ENCODE assay signal across 11 cellular contexts in genomic region chr11:115215694-115216615, GRCh38.
DNase-seq lines count a peak whose midpoint lies in the region; ATAC-seq and TF ChIP-seq lines count a peak whose summit lies in the region.
"Had no signal": no experiment of that assay in that cellular context is flagged by ENCODE, and none has a peak within 500 bp of the region (broad histone marks: within the 10 kb centered on the region; RNA-seq: fewer than 3 reads in every experiment).

No MANE protein-coding gene starts in this region.

- H3K4me1 Mint-ChIP-seq in activated CD8-positive, alpha-beta T cell treated with anti-CD3 and anti-CD28 coated beads for 36 hours (ENCODE audit: low read depth), result peaks cover 3% of the 10 kb centered on the region
- peaks cover 8% of the 10 kb centered on the region for H3K4me1 Mint-ChIP-seq in activated CD8-positive, alpha-beta T cell treated with anti-CD3 and anti-CD28 coated beads, Interleukin-2, amount 10 ng/mL, durations not matched to agents 7 days and 5 days (ENCODE audit: low read depth)
- H3K4me1 Mint-ChIP-seq: CD14-positive monocyte had no signal

- no peak overlapping the region for H3K4me3 Mint-ChIP-seq in activated CD8-positive, alpha-beta T cell treated with anti-CD3 and anti-CD28 coated beads for 36 hours
- no peak overlapping the region for H3K4me3 Mint-ChIP-seq in activated CD8-positive, alpha-beta T cell treated with anti-CD3 and anti-CD28 coated beads, Interleukin-2, amount 10 ng/mL, durations not matched to agents 7 days and 5 days
- H3K4me3 Mint-ChIP-seq: CD14-positive monocyte had no signal

- H3F3A ChIP-seq in PC-3 (ENCODE audit: low read length, unreplicated experiment), result no peaks in the 10 kb centered on the region

- CTCF ChIA-PET in activated CD8-positive, alpha-beta T cell treated with anti-CD3 and anti-CD28 coated beads for 36 hours (lab: Charles Lee), result interaction anchor here (1.0 to 1.4 kb wide), 3 partner anchors 8 to 15 kb away, joined by 3 to 4 read pairs (median 3); no protein-coding TSS in a partner anchor
- CTCF ChIA-PET in activated CD8-positive, alpha-beta T cell treated with anti-CD3 and anti-CD28 coated beads, Interleukin-2, amount 10 ng/mL, durations not matched to agents 7 days and 5 days (lab: Charles Lee), result interaction anchor here (0.7 to 1.1 kb wide), 2 partner anchors 8 to 9 kb away, joined by 3 to 4 read pairs; no protein-coding TSS in a partner anchor
- CTCF ChIA-PET in PC-3 (lab: Charles Lee), result no interaction called here

- intact Hi-C loops in activated CD8-positive, alpha-beta T cell treated with anti-CD3 and anti-CD28 coated beads for 36 hours (cut with micrococcal nuclease), result no loop called here
- intact Hi-C loops in PC-3 (cut with micrococcal nuclease) (no loop called here), cardiac septum (cut with DNase I) (no loop called here)

- H4K20me1 ChIP-seq in PC-3 (ENCODE audit: low read length), result no peaks in the 10 kb centered on the region

- no peaks in the 10 kb centered on the region for H3K9me2 ChIP-seq in PC-3 (replicated peaks; ENCODE audit: low read length)

- H3K9me3 Mint-ChIP-seq in activated CD8-positive, alpha-beta T cell treated with anti-CD3 and anti-CD28 coated beads for 36 hours, result no peaks in the 10 kb centered on the region
- no peaks in the 10 kb centered on the region for H3K9me3 Mint-ChIP-seq in activated CD8-positive, alpha-beta T cell treated with anti-CD3 and anti-CD28 coated beads, Interleukin-2, amount 10 ng/mL, durations not matched to agents 7 days and 5 days (ENCODE audit: insufficient read depth)
- H3K9me3 Mint-ChIP-seq: CD14-positive monocyte had no signal

- no peaks in the 10 kb centered on the region for H3K36me3 Mint-ChIP-seq in activated CD8-positive, alpha-beta T cell treated with anti-CD3 and anti-CD28 coated beads for 36 hours (ENCODE audit: low read depth)
- H3K36me3 Mint-ChIP-seq in activated CD8-positive, alpha-beta T cell treated with anti-CD3 and anti-CD28 coated beads, Interleukin-2, amount 10 ng/mL, durations not matched to agents 7 days and 5 days (ENCODE audit: low read depth), result no peaks in the 10 kb centered on the region
- H3K36me3 Mint-ChIP-seq: CD14-positive monocyte had no signal

- H3K27ac Mint-ChIP-seq in activated CD8-positive, alpha-beta T cell treated with anti-CD3 and anti-CD28 coated beads for 36 hours, result no peak overlapping the region
- H3K27ac Mint-ChIP-seq in activated CD8-positive, alpha-beta T cell treated with anti-CD3 and anti-CD28 coated beads, Interleukin-2, amount 10 ng/mL, durations not matched to agents 7 days and 5 days, result no peak overlapping the region
- H3K27ac Mint-ChIP-seq: CD14-positive monocyte had no signal

- peaks cover 4% of the 10 kb centered on the region; the same call in 1 of the 2 replicates for H3K9me3 ChIP-seq in PC-3 (ENCODE audit: low read length)
- H3K9me3 ChIP-seq: upper lobe of left lung had no signal

- H3K27me3 Mint-ChIP-seq in activated CD8-positive, alpha-beta T cell treated with anti-CD3 and anti-CD28 coated beads for 36 hours, result peaks cover 6% of the 10 kb centered on the region
- no peaks in the 10 kb centered on the region for H3K27me3 Mint-ChIP-seq in activated CD8-positive, alpha-beta T cell treated with anti-CD3 and anti-CD28 coated beads, Interleukin-2, amount 10 ng/mL, durations not matched to agents 7 days and 5 days (ENCODE audit: low read depth)

- ATAC-seq in activated CD8-positive, alpha-beta T cell treated with anti-CD3 and anti-CD28 coated beads for 36 hours, result no peak
- no peak for ATAC-seq in activated CD8-positive, alpha-beta T cell treated with anti-CD3 and anti-CD28 coated beads, Interleukin-2, amount 10 ng/mL, durations not matched to agents 7 days and 5 days
- ATAC-seq in PC-3, result no peak

- no peaks in the 10 kb centered on the region for H3K27me3 ChIP-seq in PC-3 (ENCODE audit: low read length)
- H3K27me3 ChIP-seq: upper lobe of left lung had no signal

- BruUV-seq in PC-3 (replicated peaks; lab: Mats Ljungman, UMichigan), result no TSS peak

- H3K4me3 ChIP-seq in PC-3 (ENCODE audit: low read length), result no peak overlapping the region
- H3K4me3 ChIP-seq in epithelial cell of proximal tubule (ENCODE audit: low read depth, low read length), result no peak overlapping the region
- H3K4me3 ChIP-seq: upper lobe of left lung had no signal

- peak; percentile 53 for TF ChIP-seq CTCF in activated CD8-positive, alpha-beta T cell treated with anti-CD3 and anti-CD28 coated beads for 36 hours (IDR thresholded peaks at IDR 0.05)
- TF ChIP-seq CTCF in PC-3 (conservative IDR thresholded peaks at IDR 0.05; ENCODE audit: low read depth, low read length) (0 out of 2 replicates have a peak, but pooled peaks have one; percentile 16), epithelial cell of proximal tubule (conservative IDR thresholded peaks at IDR 0.05; ENCODE audit: low read depth, low read length) (peak; percentile 54)

- H3K4me2 ChIP-seq in PC-3 (ENCODE audit: low read length), result no peak overlapping the region

- no peak overlapping the region for H3K9ac ChIP-seq in PC-3 (ENCODE audit: low read length)

- H3K79me2 ChIP-seq in PC-3 (ENCODE audit: low read length), result no peaks in the 10 kb centered on the region

- POLR2A ChIA-PET in activated CD8-positive, alpha-beta T cell treated with anti-CD3 and anti-CD28 coated beads for 36 hours (lab: Charles Lee), result no interaction called here
- POLR2A ChIA-PET in activated CD8-positive, alpha-beta T cell treated with anti-CD3 and anti-CD28 coated beads, Interleukin-2, amount 10 ng/mL, durations not matched to agents 7 days and 5 days (lab: Charles Lee), result no interaction called here
- POLR2A ChIA-PET in PC-3 (lab: Charles Lee; ENCODE audit: unreplicated experiment), result no interaction called here

- no peaks in the 10 kb centered on the region for H3K4me1 ChIP-seq in PC-3 (ENCODE audit: insufficient read depth, low read length)
- H3K4me1 ChIP-seq: upper lobe of left lung had no signal

- H2AFZ ChIP-seq in PC-3 (ENCODE audit: low read length), result no peak overlapping the region

- H3K27ac ChIP-seq in PC-3 (ENCODE audit: low read length), result no peak overlapping the region
- H3K27ac ChIP-seq: upper lobe of left lung had no signal

- no peaks in the 10 kb centered on the region for H3K36me3 ChIP-seq in PC-3 (ENCODE audit: low read depth, low read length)

- DNase-seq in activated CD8-positive, alpha-beta T cell treated with anti-CD3 and anti-CD28 coated beads for 36 hours, result no peak
- DNase-seq in activated CD8-positive, alpha-beta T cell treated with anti-CD3 and anti-CD28 coated beads, Interleukin-2, amount 10 ng/mL, durations not matched to agents 7 days and 5 days, result no peak
- DNase-seq in PC-3 (no peak), epithelial cell of proximal tubule (ENCODE audit: low read depth) (no peak), NCI-H2029 (lab: John Stamatoyannopoulos, UW) (no peak), cardiac septum (ENCODE audit: low spot score) (no peak), hepatic stellate cell (ENCODE audit: low spot score) (no peak)
- DNase-seq in activated CD4-positive, CD25-positive, alpha-beta regulatory T cell treated with anti-CD3 and anti-CD28 coated beads, Interleukin-2, amount 50 U/mL, for 72 hours, result no peak
- DNase-seq: stimulated activated CD4-positive, alpha-beta T cell treated with anti-CD3 and anti-CD28 coated beads, Interleukin-4, amount 100 ng/mL, for 1 hour; upper lobe of left lung had no signal
